ENCODE assay signal across 30 cellular contexts in genomic region chr10:84391326-84391725, GRCh38.
DNase-seq lines count a peak whose midpoint lies in the region; ATAC-seq and TF ChIP-seq lines count a peak whose summit lies in the region.
"Had no signal": no experiment of that assay in that cellular context is flagged by ENCODE, and none has a peak within 500 bp of the region (broad histone marks: within the 10 kb centered on the region; RNA-seq: fewer than 3 reads in every experiment).

No MANE protein-coding gene starts in this region.

- H3K27ac ChIP-seq in temporal lobe (ENCODE audit: low read depth, low read length) (peak overlapping the region; percentile 67), sigmoid colon (no peak overlapping the region)
- no peak overlapping the region for H3K27ac ChIP-seq in CD8-positive, alpha-beta T cell (ENCODE audit: low read depth, low read length)
- H3K27ac ChIP-seq: BLaER1 treated with 17β-estradiol and CSF1 and Interleukin-3, amounts not matched to agents 10 nM and 100 nM; gastroesophageal sphincter; HL-60; KMS-11; skin epidermis had no signal

- no peak for ATAC-seq in CD8-positive, alpha-beta T cell
- ATAC-seq: activated CD4-positive, CD25-positive, alpha-beta regulatory T cell treated with anti-CD3 and anti-CD28 coated beads, Interleukin-2, amount 50 U/mL, for 24 hours; gastroesophageal sphincter; left colon; SK-N-SH treated with all-trans-retinoic acid at 6 μM for 48 hours; T-helper 17 cell had no signal

- POLR2A ChIA-PET in CD8-positive, alpha-beta T cell (lab: Charles Lee), result interaction anchor here (1.6 kb wide), 1 partner anchor 9 kb away, joined by 3 read pairs; no protein-coding TSS in a partner anchor

- CTCF ChIA-PET in CD8-positive, alpha-beta T cell (lab: Charles Lee), result interaction anchor here (1.2 to 1.9 kb wide), 3 partner anchors 16 to 149 kb away, joined by 3 to 6 read pairs (median 4); no protein-coding TSS in a partner anchor

- H3K4me3 Mint-ChIP-seq in CD8-positive, alpha-beta T cell, result no peak overlapping the region
- H3K4me3 Mint-ChIP-seq: activated CD4-positive, alpha-beta memory T cell treated with anti-CD3 and anti-CD28 coated beads for 36 hours; nephron progenitor cell; T-helper 17 cell had no signal

- no peaks in the 10 kb centered on the region for H3K9me3 Mint-ChIP-seq in CD8-positive, alpha-beta T cell

- peaks cover 60% of the 10 kb centered on the region for H3K36me3 Mint-ChIP-seq in CD8-positive, alpha-beta T cell

- H3K4me1 Mint-ChIP-seq in CD8-positive, alpha-beta T cell (ENCODE audit: low read depth), result peaks cover 63% of the 10 kb centered on the region
- H3K4me1 Mint-ChIP-seq: nephron progenitor cell had no signal

- peak; percentile 54 for DNase-seq in NCI-H1694 (lab: John Stamatoyannopoulos, UW)
- DNase-seq in cerebellar cortex (ENCODE audit: low spot score), result peak; percentile 37
- DNase-seq in inferior parietal cortex (ENCODE audit: extremely low spot score), result peak; percentile 71
- no peak for DNase-seq in sigmoid colon
- no peak for DNase-seq in ureter (ENCODE audit: low spot score)
- no peak for DNase-seq in CD8-positive, alpha-beta T cell
- DNase-seq: activated CD4-positive, alpha-beta memory T cell treated with anti-CD3 and anti-CD28 coated beads for 36 hours; activated CD8-positive, alpha-beta memory T cell treated with anti-CD3 and anti-CD28 coated beads, Interleukin-2, amount 50 U/mL, for 4 hours; activated naive CD4-positive, alpha-beta T cell treated with Interleukin-2 at 50 U/mL for 16 hours; Caco-2; DMS53; effector CD8-positive, alpha-beta T cell; left colon; MG63; NCI-H1105 treated with DMSO at 0.1 percent for 48 hours; NCI-H2081 treated with DMSO at 0.1 percent for 48 hours; NCI-H226; nephron progenitor cell; Right ventricle myocardium superior; stimulated activated naive CD4-positive, alpha-beta T cell; T-helper 17 cell had no signal

- H3K27me3 ChIP-seq in sigmoid colon, result no peaks in the 10 kb centered on the region
- H3K27me3 ChIP-seq in CD8-positive, alpha-beta T cell (ENCODE audit: insufficient read depth, low read length), result no peaks in the 10 kb centered on the region
- H3K27me3 ChIP-seq: BLaER1 treated with 17β-estradiol and CSF1 and Interleukin-3, amounts not matched to agents 10 nM and 100 nM; gastroesophageal sphincter; MG63 had no signal

- H3K36me3 ChIP-seq in sigmoid colon, result peaks cover 0 to 18% (median 0%) of the 10 kb centered on the region in 4 donors
- H3K36me3 ChIP-seq in CD8-positive, alpha-beta T cell (ENCODE audit: insufficient read depth, low read length), result no peaks in the 10 kb centered on the region

- H3K27ac Mint-ChIP-seq in CD8-positive, alpha-beta T cell, result no peak overlapping the region
- H3K27ac Mint-ChIP-seq: activated CD4-positive, alpha-beta memory T cell treated with anti-CD3 and anti-CD28 coated beads for 36 hours; nephron progenitor cell had no signal

- no peak for TF ChIP-seq EP300 in sigmoid colon (IDR thresholded peaks at IDR 0.05)

- peaks cover 0 to 3% (median 0%) of the 10 kb centered on the region in 4 donors for H3K4me1 ChIP-seq in sigmoid colon
- H3K4me1 ChIP-seq in CD8-positive, alpha-beta T cell (ENCODE audit: insufficient read depth, low read length), result peaks cover 3% of the 10 kb centered on the region
- H3K4me1 ChIP-seq: Caco-2 had no signal

- H3K27me3 Mint-ChIP-seq in CD8-positive, alpha-beta T cell (ENCODE audit: low read depth), result no peaks in the 10 kb centered on the region
- H3K27me3 Mint-ChIP-seq: activated CD4-positive, alpha-beta memory T cell treated with anti-CD3 and anti-CD28 coated beads for 36 hours; T-helper 17 cell had no signal

- H3K4me3 ChIP-seq in sigmoid colon, result no peak overlapping the region
- no peak overlapping the region for H3K4me3 ChIP-seq in CD8-positive, alpha-beta T cell (ENCODE audit: low read depth, low read length)
- H3K4me3 ChIP-seq: BLaER1 treated with 17β-estradiol and CSF1 and Interleukin-3, amounts not matched to agents 10 nM and 100 nM; gastroesophageal sphincter; HAP-1; MG63; skin epidermis had no signal

- no peaks in the 10 kb centered on the region for H3K9me3 ChIP-seq in sigmoid colon
- no peaks in the 10 kb centered on the region for H3K9me3 ChIP-seq in CD8-positive, alpha-beta T cell (ENCODE audit: low read length)
- H3K9me3 ChIP-seq: gastroesophageal sphincter, HAP-1, MG63 had no signal

- no peak for TF ChIP-seq POLR2A in sigmoid colon (IDR thresholded peaks at IDR 0.05)

- WGBS in sigmoid colon, 2 donors, result 89 to 95% methylated on average over 4 of the region's 4 CpGs

- no peak for TF ChIP-seq CTCF in sigmoid colon (IDR thresholded peaks at IDR 0.05)
- TF ChIP-seq CTCF in CD8-positive, alpha-beta T cell (IDR thresholded peaks at IDR 0.05), result no peak

- intact Hi-C loops in sigmoid colon (cut with DNase I), result no loop called here
- intact Hi-C loops in CD8-positive, alpha-beta T cell (cut with DNase I, micrococcal nuclease), result no loop called here

Comparison
In these comparisons a context has a peak if more than half of its experiments do, and no peak if none do; other contexts are left out.
1. DNase-seq: peak in NCI-H1694 (single experiment), cerebellar cortex (single experiment) and inferior parietal cortex (single experiment); none in sigmoid colon (single experiment), ureter (single experiment) and CD8-positive, alpha-beta T cell (0 of 7).